ENCODE assay signal across 1 cellular context in the genomic region with DNA sequence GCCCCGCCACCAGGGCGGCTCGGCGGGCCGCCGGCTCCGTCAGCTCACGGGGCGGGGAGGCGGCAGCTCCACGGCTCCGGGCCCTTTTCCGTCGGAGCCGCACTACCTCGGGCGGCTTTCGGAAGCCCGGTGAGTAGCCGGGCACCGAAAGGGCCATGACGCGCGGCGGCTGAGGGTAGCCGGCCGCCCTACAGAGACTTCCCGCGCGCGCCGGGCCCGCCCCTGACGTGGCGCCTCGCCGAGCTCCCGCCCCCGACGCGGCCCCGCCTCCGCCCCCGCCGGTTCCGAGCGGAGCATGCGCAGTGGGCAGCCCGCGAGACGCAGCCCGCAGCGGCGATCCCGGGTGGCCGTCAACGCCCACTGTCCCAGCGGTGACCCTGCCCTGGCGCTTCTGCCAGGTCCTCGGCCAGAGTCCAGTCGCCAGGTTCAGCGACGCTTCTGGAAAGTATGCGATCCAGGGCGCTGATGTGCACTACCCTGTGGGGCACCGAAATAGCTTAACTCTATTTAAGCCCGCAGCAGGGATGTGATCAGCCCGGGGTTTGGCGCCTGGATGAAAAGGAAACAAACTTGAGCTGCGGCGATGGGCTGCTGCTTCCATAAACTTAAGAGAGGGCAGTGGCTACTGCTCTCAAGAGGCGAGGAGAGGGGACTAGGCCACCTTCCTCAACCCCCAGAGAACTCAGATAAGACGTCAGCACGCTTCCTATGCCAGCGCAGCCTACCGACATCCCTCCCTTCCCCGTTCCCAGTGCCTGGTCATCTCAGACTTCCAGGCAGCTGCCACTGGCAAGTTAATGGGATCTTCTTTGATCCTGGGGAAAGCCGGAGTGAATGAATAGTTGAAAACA.
A peak's percentile ranks its signal among the peaks of the same experiment; 100 is the strongest.
TF ChIP-seq lines count a peak whose summit lies in the region.

A gene with protein sequence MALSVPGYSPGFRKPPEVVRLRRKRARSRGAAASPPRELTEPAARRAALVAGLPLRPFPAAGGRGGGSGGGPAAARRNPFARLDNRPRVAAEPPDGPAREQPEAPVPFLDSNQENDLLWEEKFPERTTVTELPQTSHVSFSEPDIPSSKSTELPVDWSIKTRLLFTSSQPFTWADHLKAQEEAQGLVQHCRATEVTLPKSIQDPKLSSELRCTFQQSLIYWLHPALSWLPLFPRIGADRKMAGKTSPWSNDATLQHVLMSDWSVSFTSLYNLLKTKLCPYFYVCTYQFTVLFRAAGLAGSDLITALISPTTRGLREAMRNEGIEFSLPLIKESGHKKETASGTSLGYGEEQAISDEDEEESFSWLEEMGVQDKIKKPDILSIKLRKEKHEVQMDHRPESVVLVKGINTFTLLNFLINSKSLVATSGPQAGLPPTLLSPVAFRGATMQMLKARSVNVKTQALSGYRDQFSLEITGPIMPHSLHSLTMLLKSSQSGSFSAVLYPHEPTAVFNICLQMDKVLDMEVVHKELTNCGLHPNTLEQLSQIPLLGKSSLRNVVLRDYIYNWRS (minus strand): TSS at position 200 of the 851 bp plus-strand sequence. CDS start 43 bp downstream, at position 157.

TF ChIP-seq in K562, 482 proteins besides CTCF, POLR2A, EP300 and RAD21 (continued from another document and continues in another):
- TF ChIP-seq KLF13 (tag; IDR thresholded peaks at IDR 0.05; ENCODE audit: borderline replicate concordance, low read depth): peak; percentile 50; the same call in 1 of the 2 replicates
- TF ChIP-seq ATF7 (IDR thresholded peaks at IDR 0.05): peak; percentile 77; the same call in 1 of the 2 replicates
- TF ChIP-seq, protein P1, sequence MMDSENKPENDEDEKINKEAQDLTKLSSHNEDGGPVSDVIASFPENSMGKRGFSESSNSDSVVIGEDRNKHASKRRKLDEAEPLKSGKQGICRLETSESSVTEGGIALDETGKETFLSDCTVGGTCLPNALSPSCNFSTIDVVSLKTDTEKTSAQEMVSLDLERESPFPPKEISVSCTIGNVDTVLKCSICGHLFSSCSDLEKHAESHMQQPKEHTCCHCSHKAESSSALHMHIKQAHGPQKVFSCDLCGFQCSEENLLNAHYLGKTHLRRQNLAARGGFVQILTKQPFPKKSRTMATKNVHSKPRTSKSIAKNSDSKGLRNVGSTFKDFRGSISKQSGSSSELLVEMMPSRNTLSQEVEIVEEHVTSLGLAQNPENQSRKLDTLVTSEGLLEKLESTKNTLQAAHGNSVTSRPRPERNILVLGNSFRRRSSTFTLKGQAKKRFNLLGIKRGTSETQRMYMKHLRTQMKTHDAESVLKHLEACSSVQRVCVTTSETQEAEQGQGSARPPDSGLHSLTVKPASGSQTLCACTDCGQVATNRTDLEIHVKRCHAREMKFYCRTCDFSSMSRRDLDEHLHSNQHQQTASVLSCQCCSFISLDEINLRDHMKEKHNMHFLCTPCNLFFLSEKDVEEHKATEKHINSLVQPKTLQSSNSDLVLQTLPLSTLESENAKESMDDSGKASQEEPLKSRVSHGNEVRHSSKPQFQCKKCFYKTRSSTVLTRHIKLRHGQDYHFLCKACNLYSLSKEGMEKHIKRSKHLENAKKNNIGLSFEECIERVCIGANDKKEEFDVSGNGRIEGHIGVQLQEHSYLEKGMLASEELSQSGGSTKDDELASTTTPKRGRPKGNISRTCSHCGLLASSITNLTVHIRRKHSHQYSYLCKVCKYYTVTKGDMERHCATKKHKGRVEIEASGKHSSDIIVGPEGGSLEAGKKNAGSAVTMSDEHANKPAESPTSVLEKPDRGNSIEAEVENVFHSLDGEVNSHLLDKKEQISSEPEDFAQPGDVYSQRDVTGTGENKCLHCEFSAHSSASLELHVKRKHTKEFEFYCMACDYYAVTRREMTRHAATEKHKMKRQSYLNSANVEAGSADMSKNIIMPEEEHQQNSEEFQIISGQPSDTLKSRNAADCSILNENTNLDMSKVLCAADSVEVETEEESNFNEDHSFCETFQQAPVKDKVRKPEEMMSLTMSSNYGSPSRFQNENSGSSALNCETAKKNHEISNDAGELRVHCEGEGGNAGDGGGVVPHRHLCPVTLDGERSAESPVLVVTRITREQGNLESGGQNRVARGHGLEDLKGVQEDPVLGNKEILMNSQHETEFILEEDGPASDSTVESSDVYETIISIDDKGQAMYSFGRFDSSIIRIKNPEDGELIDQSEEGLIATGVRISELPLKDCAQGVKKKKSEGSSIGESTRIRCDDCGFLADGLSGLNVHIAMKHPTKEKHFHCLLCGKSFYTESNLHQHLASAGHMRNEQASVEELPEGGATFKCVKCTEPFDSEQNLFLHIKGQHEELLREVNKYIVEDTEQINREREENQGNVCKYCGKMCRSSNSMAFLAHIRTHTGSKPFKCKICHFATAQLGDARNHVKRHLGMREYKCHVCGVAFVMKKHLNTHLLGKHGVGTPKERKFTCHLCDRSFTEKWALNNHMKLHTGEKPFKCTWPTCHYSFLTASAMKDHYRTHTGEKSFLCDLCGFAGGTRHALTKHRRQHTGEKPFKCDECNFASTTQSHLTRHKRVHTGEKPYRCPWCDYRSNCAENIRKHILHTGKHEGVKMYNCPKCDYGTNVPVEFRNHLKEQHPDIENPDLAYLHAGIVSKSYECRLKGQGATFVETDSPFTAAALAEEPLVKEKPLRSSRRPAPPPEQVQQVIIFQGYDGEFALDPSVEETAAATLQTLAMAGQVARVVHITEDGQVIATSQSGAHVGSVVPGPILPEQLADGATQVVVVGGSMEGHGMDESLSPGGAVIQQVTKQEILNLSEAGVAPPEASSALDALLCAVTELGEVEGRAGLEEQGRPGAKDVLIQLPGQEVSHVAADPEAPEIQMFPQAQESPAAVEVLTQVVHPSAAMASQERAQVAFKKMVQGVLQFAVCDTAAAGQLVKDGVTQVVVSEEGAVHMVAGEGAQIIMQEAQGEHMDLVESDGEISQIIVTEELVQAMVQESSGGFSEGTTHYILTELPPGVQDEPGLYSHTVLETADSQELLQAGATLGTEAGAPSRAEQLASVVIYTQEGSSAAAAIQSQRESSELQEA (IDR thresholded peaks at IDR 0.05; ENCODE audit: low read depth): no peak
- no peak for TF ChIP-seq ZNF561 (CRISPR knock-in tag; conservative IDR thresholded peaks at IDR 0.05)
- TF ChIP-seq, protein P2, sequence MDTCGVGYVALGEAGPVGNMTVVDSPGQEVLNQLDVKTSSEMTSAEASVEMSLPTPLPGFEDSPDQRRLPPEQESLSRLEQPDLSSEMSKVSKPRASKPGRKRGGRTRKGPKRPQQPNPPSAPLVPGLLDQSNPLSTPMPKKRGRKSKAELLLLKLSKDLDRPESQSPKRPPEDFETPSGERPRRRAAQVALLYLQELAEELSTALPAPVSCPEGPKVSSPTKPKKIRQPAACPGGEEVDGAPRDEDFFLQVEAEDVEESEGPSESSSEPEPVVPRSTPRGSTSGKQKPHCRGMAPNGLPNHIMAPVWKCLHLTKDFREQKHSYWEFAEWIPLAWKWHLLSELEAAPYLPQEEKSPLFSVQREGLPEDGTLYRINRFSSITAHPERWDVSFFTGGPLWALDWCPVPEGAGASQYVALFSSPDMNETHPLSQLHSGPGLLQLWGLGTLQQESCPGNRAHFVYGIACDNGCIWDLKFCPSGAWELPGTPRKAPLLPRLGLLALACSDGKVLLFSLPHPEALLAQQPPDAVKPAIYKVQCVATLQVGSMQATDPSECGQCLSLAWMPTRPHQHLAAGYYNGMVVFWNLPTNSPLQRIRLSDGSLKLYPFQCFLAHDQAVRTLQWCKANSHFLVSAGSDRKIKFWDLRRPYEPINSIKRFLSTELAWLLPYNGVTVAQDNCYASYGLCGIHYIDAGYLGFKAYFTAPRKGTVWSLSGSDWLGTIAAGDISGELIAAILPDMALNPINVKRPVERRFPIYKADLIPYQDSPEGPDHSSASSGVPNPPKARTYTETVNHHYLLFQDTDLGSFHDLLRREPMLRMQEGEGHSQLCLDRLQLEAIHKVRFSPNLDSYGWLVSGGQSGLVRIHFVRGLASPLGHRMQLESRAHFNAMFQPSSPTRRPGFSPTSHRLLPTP (IDR thresholded peaks at IDR 0.05; ENCODE audit: borderline replicate concordance, extremely low read depth, insufficient read length): no peak
- peak; percentile 95 for TF ChIP-seq ERF (CRISPR knock-in tag; IDR thresholded peaks at IDR 0.05)
- TF ChIP-seq, protein P3, sequence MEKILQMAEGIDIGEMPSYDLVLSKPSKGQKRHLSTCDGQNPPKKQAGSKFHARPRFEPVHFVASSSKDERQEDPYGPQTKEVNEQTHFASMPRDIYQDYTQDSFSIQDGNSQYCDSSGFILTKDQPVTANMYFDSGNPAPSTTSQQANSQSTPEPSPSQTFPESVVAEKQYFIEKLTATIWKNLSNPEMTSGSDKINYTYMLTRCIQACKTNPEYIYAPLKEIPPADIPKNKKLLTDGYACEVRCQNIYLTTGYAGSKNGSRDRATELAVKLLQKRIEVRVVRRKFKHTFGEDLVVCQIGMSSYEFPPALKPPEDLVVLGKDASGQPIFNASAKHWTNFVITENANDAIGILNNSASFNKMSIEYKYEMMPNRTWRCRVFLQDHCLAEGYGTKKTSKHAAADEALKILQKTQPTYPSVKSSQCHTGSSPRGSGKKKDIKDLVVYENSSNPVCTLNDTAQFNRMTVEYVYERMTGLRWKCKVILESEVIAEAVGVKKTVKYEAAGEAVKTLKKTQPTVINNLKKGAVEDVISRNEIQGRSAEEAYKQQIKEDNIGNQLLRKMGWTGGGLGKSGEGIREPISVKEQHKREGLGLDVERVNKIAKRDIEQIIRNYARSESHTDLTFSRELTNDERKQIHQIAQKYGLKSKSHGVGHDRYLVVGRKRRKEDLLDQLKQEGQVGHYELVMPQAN (IDR thresholded peaks at IDR 0.05; ENCODE audit: borderline replicate concordance): no peak
- TF ChIP-seq, protein P4, sequence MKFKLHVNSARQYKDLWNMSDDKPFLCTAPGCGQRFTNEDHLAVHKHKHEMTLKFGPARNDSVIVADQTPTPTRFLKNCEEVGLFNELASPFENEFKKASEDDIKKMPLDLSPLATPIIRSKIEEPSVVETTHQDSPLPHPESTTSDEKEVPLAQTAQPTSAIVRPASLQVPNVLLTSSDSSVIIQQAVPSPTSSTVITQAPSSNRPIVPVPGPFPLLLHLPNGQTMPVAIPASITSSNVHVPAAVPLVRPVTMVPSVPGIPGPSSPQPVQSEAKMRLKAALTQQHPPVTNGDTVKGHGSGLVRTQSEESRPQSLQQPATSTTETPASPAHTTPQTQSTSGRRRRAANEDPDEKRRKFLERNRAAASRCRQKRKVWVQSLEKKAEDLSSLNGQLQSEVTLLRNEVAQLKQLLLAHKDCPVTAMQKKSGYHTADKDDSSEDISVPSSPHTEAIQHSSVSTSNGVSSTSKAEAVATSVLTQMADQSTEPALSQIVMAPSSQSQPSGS (CRISPR knock-in tag; IDR thresholded peaks at IDR 0.05): no peak
- peak; percentile 96; the same call in 1 of the 2 replicates for TF ChIP-seq PHF8 (IDR thresholded peaks at IDR 0.05; ENCODE audit: borderline replicate concordance, low read length)
- TF ChIP-seq SNRNP70 (optimal IDR thresholded peaks at IDR 0.05; ENCODE audit: low read depth, low read length): no peak
- TF ChIP-seq SP1 (CRISPR knock-in tag; IDR thresholded peaks at IDR 0.05): peak; percentile 45; the same call in 1 of the 2 replicates
- TF ChIP-seq ZNF253 (CRISPR knock-in tag; conservative IDR thresholded peaks at IDR 0.05): no peak
- no peak for TF ChIP-seq DDX20 (tag; IDR thresholded peaks at IDR 0.05; ENCODE audit: low read depth)
- TF ChIP-seq SIN3B (IDR thresholded peaks at IDR 0.05; ENCODE audit: low read depth): peak; percentile 74; the same call in 1 of the 2 replicates
- TF ChIP-seq HOXB6 (CRISPR knock-in tag; IDR thresholded peaks at IDR 0.05; ENCODE audit: borderline replicate concordance): no peak
- TF ChIP-seq, protein P5, sequence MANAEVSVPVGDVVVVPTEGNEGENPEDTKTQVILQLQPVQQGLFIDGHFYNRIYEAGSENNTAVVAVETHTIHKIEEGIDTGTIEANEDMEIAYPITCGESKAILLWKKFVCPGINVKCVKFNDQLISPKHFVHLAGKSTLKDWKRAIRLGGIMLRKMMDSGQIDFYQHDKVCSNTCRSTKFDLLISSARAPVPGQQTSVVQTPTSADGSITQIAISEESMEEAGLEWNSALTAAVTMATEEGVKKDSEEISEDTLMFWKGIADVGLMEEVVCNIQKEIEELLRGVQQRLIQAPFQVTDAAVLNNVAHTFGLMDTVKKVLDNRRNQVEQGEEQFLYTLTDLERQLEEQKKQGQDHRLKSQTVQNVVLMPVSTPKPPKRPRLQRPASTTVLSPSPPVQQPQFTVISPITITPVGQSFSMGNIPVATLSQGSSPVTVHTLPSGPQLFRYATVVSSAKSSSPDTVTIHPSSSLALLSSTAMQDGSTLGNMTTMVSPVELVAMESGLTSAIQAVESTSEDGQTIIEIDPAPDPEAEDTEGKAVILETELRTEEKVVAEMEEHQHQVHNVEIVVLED (CRISPR knock-in tag; IDR thresholded peaks at IDR 0.05): peak; percentile 87
- TF ChIP-seq TGIF2 (CRISPR knock-in tag; IDR thresholded peaks at IDR 0.05): 0 out of 2 replicates have a peak, but pooled peaks have one; percentile 31
- no peak for TF ChIP-seq MCM2 (IDR thresholded peaks at IDR 0.05; ENCODE audit: low read depth)
- TF ChIP-seq ESRRA (IDR thresholded peaks at IDR 0.05; ENCODE audit: borderline replicate concordance, low read depth): peak; percentile 56
- TF ChIP-seq, protein P6, sequence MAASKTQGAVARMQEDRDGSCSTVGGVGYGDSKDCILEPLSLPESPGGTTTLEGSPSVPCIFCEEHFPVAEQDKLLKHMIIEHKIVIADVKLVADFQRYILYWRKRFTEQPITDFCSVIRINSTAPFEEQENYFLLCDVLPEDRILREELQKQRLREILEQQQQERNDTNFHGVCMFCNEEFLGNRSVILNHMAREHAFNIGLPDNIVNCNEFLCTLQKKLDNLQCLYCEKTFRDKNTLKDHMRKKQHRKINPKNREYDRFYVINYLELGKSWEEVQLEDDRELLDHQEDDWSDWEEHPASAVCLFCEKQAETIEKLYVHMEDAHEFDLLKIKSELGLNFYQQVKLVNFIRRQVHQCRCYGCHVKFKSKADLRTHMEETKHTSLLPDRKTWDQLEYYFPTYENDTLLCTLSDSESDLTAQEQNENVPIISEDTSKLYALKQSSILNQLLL (CRISPR knock-in tag; IDR thresholded peaks at IDR 0.05; ENCODE audit: borderline replicate concordance): no peak
- TF ChIP-seq RHOXF2B (CRISPR knock-in tag; conservative IDR thresholded peaks at IDR 0.05): 0 out of 2 replicates have a peak, but pooled peaks have one; percentile 52
- TF ChIP-seq, protein P7, sequence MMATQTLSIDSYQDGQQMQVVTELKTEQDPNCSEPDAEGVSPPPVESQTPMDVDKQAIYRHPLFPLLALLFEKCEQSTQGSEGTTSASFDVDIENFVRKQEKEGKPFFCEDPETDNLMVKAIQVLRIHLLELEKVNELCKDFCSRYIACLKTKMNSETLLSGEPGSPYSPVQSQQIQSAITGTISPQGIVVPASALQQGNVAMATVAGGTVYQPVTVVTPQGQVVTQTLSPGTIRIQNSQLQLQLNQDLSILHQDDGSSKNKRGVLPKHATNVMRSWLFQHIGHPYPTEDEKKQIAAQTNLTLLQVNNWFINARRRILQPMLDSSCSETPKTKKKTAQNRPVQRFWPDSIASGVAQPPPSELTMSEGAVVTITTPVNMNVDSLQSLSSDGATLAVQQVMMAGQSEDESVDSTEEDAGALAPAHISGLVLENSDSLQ (IDR thresholded peaks at IDR 0.05): 0 out of 2 replicates have a peak, but pooled peaks have one; percentile 28
- TF ChIP-seq ZNF408 (CRISPR knock-in tag; IDR thresholded peaks at IDR 0.05; ENCODE audit: low read depth): no peak
- TF ChIP-seq, protein P8, sequence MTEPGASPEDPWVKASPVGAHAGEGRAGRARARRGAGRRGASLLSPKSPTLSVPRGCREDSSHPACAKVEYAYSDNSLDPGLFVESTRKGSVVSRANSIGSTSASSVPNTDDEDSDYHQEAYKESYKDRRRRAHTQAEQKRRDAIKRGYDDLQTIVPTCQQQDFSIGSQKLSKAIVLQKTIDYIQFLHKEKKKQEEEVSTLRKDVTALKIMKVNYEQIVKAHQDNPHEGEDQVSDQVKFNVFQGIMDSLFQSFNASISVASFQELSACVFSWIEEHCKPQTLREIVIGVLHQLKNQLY (CRISPR knock-in tag; conservative IDR thresholded peaks at IDR 0.05): 0 out of 4 replicates have a peak, but pooled peaks of 1 of the 2 experiments have one; percentile 3
- TF ChIP-seq TAF15 (IDR thresholded peaks at IDR 0.05; ENCODE audit: low read depth, low read length): no peak
- TF ChIP-seq RUNX1 (IDR thresholded peaks at IDR 0.05; ENCODE audit: low read depth): 0 out of 2 replicates have a peak, but pooled peaks have one; percentile 42
- no peak for TF ChIP-seq RFX7 (CRISPR knock-in tag; IDR thresholded peaks at IDR 0.05)
